Comparison of ENCODE assay signal across 13 cellular contexts in the genomic region with DNA sequence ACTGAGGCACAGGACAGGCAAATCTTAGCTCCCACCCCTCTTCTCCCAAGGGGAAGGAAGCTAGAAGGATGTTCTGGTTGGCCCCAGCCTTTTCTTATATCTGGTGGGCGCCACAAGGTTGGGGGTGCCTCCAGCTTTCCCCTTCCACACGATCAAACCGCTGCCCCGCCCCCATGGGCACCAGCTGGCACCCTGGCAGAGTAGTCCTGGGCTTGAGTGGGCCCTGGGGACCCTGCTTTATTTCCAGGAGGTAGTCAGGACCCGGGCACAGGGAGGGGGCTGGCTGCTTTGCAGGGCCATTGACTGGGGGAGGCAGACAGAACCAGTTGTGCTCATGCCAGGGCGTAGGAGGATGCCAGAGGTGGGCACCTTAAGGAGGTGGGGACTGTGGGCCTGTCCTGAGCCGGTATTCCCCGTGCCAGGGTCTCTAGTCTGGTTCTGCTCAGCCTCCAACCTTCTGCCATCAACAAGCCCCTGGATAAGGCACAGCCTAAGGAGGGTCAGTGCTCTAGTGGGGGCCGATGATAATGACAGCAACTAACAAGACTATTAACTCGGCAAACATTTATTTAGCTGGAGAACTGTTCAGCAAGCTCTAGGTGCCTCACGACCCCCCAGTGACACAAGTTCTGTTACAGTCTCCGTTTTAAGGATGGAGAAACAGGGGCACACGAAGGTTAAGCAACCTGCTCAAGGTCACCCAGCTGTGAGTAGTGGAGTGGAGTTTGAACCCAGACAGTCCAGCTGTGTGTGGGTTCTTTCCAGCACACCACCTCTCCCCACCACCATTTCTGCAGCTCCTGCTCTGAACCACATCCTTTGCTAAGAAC. TPM values are rescaled to one million over a fixed set of nuclear protein-coding genes. Genes with fewer than 3 reads are reported as not detected.
DNase-seq lines count a peak whose midpoint lies in the region; ATAC-seq and TF ChIP-seq lines count a peak whose summit lies in the region.
"Had no signal": no experiment of that assay in that cellular context is flagged by ENCODE, and none has a peak within 500 bp of the region (broad histone marks: within the 10 kb centered on the region; RNA-seq: fewer than 3 reads in every experiment).

No MANE protein-coding gene starts in this region.

- H4K20me1 ChIP-seq in hepatocyte (ENCODE audit: insufficient read depth, poor library complexity, severe bottlenecking), result no peaks in the 10 kb centered on the region

- no peaks in the 10 kb centered on the region for H3K36me3 ChIP-seq in left ventricle myocardium inferior
- H3K36me3 ChIP-seq in hepatocyte (replicated peaks; ENCODE audit: insufficient read depth, low read depth), result no peaks in the 10 kb centered on the region
- H3K36me3 ChIP-seq in ascending aorta, result no peaks in the 10 kb centered on the region

- ATAC-seq in right cardiac atrium, result no peak
- ATAC-seq in HG02870 (IDR thresholded peaks at IDR 0.05; ENCODE audit: unreplicated experiment), result no peak

- no peaks in the 10 kb centered on the region for H3K9me2 ChIP-seq in hepatocyte (replicated peaks; ENCODE audit: insufficient read depth)

- no peaks in the 10 kb centered on the region for H3K79me2 ChIP-seq in hepatocyte

- intact Hi-C loops in left ventricle myocardium inferior (cut with micrococcal nuclease) (no loop called here), right cardiac atrium (cut with DNase I) (loop anchor here in 1 of 4 donors (2.0 to 5.0 kb wide), 2 partner anchors 42 to 136 kb away; no protein-coding TSS in a partner anchor), ascending aorta (cut with DNase I) (no loop called here)

- peaks cover 27% of the 10 kb centered on the region for H3K4me1 ChIP-seq in left ventricle myocardium inferior
- no peaks in the 10 kb centered on the region for H3K4me1 ChIP-seq in right cardiac atrium (ENCODE audit: control insufficient read depth, insufficient read depth, low read length)
- H3K4me1 ChIP-seq in hepatocyte (ENCODE audit: insufficient read depth), result peaks cover 9% of the 10 kb centered on the region
- peaks cover 0 to 2% of the 10 kb centered on the region in 2 donors for H3K4me1 ChIP-seq in ascending aorta

- no peak for TF ChIP-seq CTCF in left ventricle myocardium inferior (IDR thresholded peaks at IDR 0.05; ENCODE audit: borderline replicate concordance)
- no peak for TF ChIP-seq CTCF in hepatocyte (IDR thresholded peaks at IDR 0.05; ENCODE audit: poor library complexity)
- TF ChIP-seq CTCF in ascending aorta (IDR thresholded peaks at IDR 0.05), result no peak

- DNase-seq in left ventricle myocardium inferior, result no peak
- DNase-seq in right cardiac atrium, result no peak
- peak; percentile 66 for DNase-seq in NCI-H69 (lab: John Stamatoyannopoulos, UW)
- no peak for DNase-seq in hepatocyte (ENCODE audit: low spot score)
- no peak for DNase-seq in ascending aorta (ENCODE audit: low spot score in 2 of 2)
- DNase-seq in activated CD8-positive, alpha-beta memory T cell treated with anti-CD3 and anti-CD28 coated beads for 24 hours, result no peak
- no peak for DNase-seq in SIG-M5 (lab: John Stamatoyannopoulos, UW)
- DNase-seq: activated gamma-delta T cell treated with Interleukin-2 at 50 U/mL for 16 hours, dorsolateral prefrontal cortex, GOT3 had no signal

- H3K4me3 ChIP-seq in left ventricle myocardium inferior (peak overlapping the region; percentile 70), right cardiac atrium (ENCODE audit: low read length) (no peak overlapping the region), hepatocyte (no peak overlapping the region), ascending aorta (peak overlapping the region in 1 of 2 donors; percentile 70)

- H3K27me3 ChIP-seq in left ventricle myocardium inferior (ENCODE audit: low read depth) (peaks cover 33% of the 10 kb centered on the region), right cardiac atrium (ENCODE audit: control insufficient read depth, insufficient read depth) (no peaks in the 10 kb centered on the region), hepatocyte (peaks cover 46% of the 10 kb centered on the region), ascending aorta (no peaks in the 10 kb centered on the region)
- H3K27me3 ChIP-seq: dorsolateral prefrontal cortex had no signal

- WGBS in right cardiac atrium, result 53% methylated on average over 13 of the region's 13 CpGs
- WGBS in hepatocyte (ENCODE audit: low lambda C conversion rate, missing lambda C conversion rate), result 54% methylated on average over 13 of the region's 13 CpGs

- H3K4me2 ChIP-seq in hepatocyte, result peak overlapping the region; percentile 99

- H3K27ac ChIP-seq in left ventricle myocardium inferior (replicated peaks) (no peak overlapping the region), right cardiac atrium (ENCODE audit: low read length) (no peak overlapping the region), hepatocyte (no peak overlapping the region), ascending aorta (no peak overlapping the region)

- H2AFZ ChIP-seq in hepatocyte, result no peak overlapping the region

- no peaks in the 10 kb centered on the region for H3K9me3 ChIP-seq in left ventricle myocardium inferior (replicated peaks)
- H3K9me3 ChIP-seq in right cardiac atrium (ENCODE audit: control insufficient read depth, low read length), result no peaks in the 10 kb centered on the region
- H3K9me3 ChIP-seq in hepatocyte (ENCODE audit: low read depth), result no peaks in the 10 kb centered on the region
- H3K9me3 ChIP-seq in ascending aorta, result no peaks in the 10 kb centered on the region

RNA-seq across cellular contexts. Expression of a gene that starts 7.6 kb away (rescaled TPM):
- total RNA-seq in left ventricle myocardium inferior (0.36 TPM), right cardiac atrium (1 to 10 TPM; 2.0 to 6.6 (median 2.4) TPM), hepatocyte (1.5 TPM in 2 replicates), ascending aorta (2.4 TPM)
- polyA plus RNA-seq in right cardiac atrium (4.4 TPM), hepatocyte (3.7 TPM in 2 replicates)

RNA-seq across cellular contexts. Expression of a gene that starts 11.5 kb away (rescaled TPM):
- not detected for total RNA-seq in left ventricle myocardium inferior
- not detected for total RNA-seq in right cardiac atrium
- not detected for polyA plus RNA-seq in right cardiac atrium
- total RNA-seq in hepatocyte, result not detected in 2 replicates
- not detected in 2 replicates for polyA plus RNA-seq in hepatocyte
- total RNA-seq in ascending aorta, result not detected
- total RNA-seq: mesothelial cell of epicardium, skeletal muscle tissue had no signal

RNA-seq across cellular contexts. Expression of a gene that starts 17.8 kb away (rescaled TPM):
- 15.7 TPM for total RNA-seq in left ventricle myocardium inferior
- 10 to 100 TPM; 19.2 to 26.2 (median 22.9) TPM for total RNA-seq in right cardiac atrium
- 22.7 TPM for polyA plus RNA-seq in right cardiac atrium
- total RNA-seq in hepatocyte, result 61.6 and 76.5 TPM in 2 replicates
- polyA plus RNA-seq in hepatocyte, result 89.0 and 90.3 TPM in 2 replicates
- 87.6 TPM for total RNA-seq in ascending aorta

RNA-seq across cellular contexts. Expression of a gene that starts 46.0 kb away (rescaled TPM):
- total RNA-seq in left ventricle myocardium inferior (5,825 TPM), right cardiac atrium (1,000 to 10,000 TPM; 2,357 to 4,356 (median 2,957) TPM), hepatocyte (0.90 and 1.0 TPM in 2 replicates), ascending aorta (not detected)
- polyA plus RNA-seq in right cardiac atrium (4,928 TPM), hepatocyte (0.64 and 0.66 TPM in 2 replicates)

RNA-seq across cellular contexts. Expression of a gene that starts 49.1 kb away (rescaled TPM):
- total RNA-seq in left ventricle myocardium inferior, result 7.6 TPM
- 10 to 100 TPM; 18.1 to 39.6 (median 21.3) TPM for total RNA-seq in right cardiac atrium
- polyA plus RNA-seq in right cardiac atrium, result 32.7 TPM
- 51.9 and 64.5 TPM in 2 replicates for total RNA-seq in hepatocyte
- 203 and 204 TPM in 2 replicates for polyA plus RNA-seq in hepatocyte
- total RNA-seq in ascending aorta, result 5.1 TPM
